In genomic region chr1:1318131-1318652, GRCh38 we compare ENCODE assay signal across 6 cellular contexts. TPM values are rescaled to one million over a fixed set of nuclear protein-coding genes. Genes with fewer than 3 reads are reported as not detected.
DNase-seq lines count a peak whose midpoint lies in the region; ATAC-seq, FAIRE-seq and TF ChIP-seq lines count a peak whose summit lies in the region.

No MANE protein-coding gene starts in this region.

- CTCF ChIA-PET in RWPE1 (lab: Yijun Ruan, JAX): interaction anchor here (1.0 to 1.5 kb wide), 2 partner anchors 54 to 187 kb away, joined by 3 to 4 read pairs; no protein-coding TSS in a partner anchor

- TF ChIP-seq CTCF in RWPE1 (conservative IDR thresholded peaks at IDR 0.05; ENCODE audit: low read depth) (no peak), keratinocyte (optimal IDR thresholded peaks at IDR 0.05 in 1 of 3, IDR thresholded peaks at IDR 0.05 in 1 of 3, conservative IDR thresholded peaks at IDR 0.05 in 1 of 3; ENCODE audit: extremely low read depth in 1 of 3, insufficient read depth in 2 of 3, low read length in 3 of 3) (no peak)

- H3K27me3 ChIP-seq in keratinocyte (ENCODE audit: control insufficient read depth, extremely low read depth, insufficient read depth, low read length): no peaks in the 10 kb centered on the region

- POLR2A ChIA-PET in RWPE1 (lab: Yijun Ruan, JAX; ENCODE audit: low non-redundant PET): interaction anchor here (0.8 kb wide), 1 partner anchor 13 kb away, joined by 4 read pairs; no protein-coding TSS in a partner anchor

- DNase-seq in DMS 273 (lab: John Stamatoyannopoulos, UW; ENCODE audit: unreplicated experiment) (peak; percentile 95), RWPE1 (ENCODE audit: low spot score) (no peak), keratinocyte (ENCODE audit: low read depth, low spot score) (no peak), NCI-H526 treated with DMSO at 0.1 percent for 48 hours (lab: John Stamatoyannopoulos, UW) (no peak)
- no peak for DNase-seq in effector CD8-positive, alpha-beta T cell (lab: John Stamatoyannopoulos, UW)

- H4K20me1 ChIP-seq in keratinocyte (ENCODE audit: control insufficient read depth, extremely low read depth, insufficient read depth, low read length): peaks cover 13% of the 10 kb centered on the region

- no peak overlapping the region for H3K4me3 ChIP-seq in keratinocyte (ENCODE audit: control insufficient read depth in 2 of 3, extremely low read depth in 1 of 3, insufficient read depth in 2 of 3, low read depth in 1 of 3, low read length in 3 of 3)

- H3K27ac ChIP-seq in RWPE1 (peak overlapping the region; percentile 100), keratinocyte (ENCODE audit: control insufficient read depth, insufficient read depth, low read length) (peak overlapping the region; percentile 57)

- peak overlapping the region; percentile 8 for H3K9ac ChIP-seq in keratinocyte (ENCODE audit: control insufficient read depth, extremely low read depth, insufficient read depth, low read length)

- H3K4me1 ChIP-seq in keratinocyte (ENCODE audit: control insufficient read depth, extremely low read depth, insufficient read depth, low read length): peaks cover 21% of the 10 kb centered on the region

- peaks cover 34 to 37% of the 10 kb centered on the region in 2 experiments for H3K36me3 ChIP-seq in keratinocyte (ENCODE audit: control insufficient read depth in 2 of 2, extremely low read depth in 1 of 2, insufficient read depth in 2 of 2, low read length in 2 of 2)

- no peak overlapping the region for H2AFZ ChIP-seq in keratinocyte (ENCODE audit: control insufficient read depth, low read length)

- H3K9me1 ChIP-seq in keratinocyte (ENCODE audit: control insufficient read depth, extremely low read depth, insufficient read depth, low read length): no peaks in the 10 kb centered on the region

- peak; percentile 93 for FAIRE-seq in keratinocyte (lab: Jason Lieb, UNC)

- peaks cover 56% of the 10 kb centered on the region for H3K79me2 ChIP-seq in keratinocyte (ENCODE audit: control insufficient read depth, insufficient read depth, low read length)

- no peak for ATAC-seq in HG02981 (IDR thresholded peaks at IDR 0.05; ENCODE audit: unreplicated experiment)

- peak overlapping the region; percentile 56 for H3K4me2 ChIP-seq in keratinocyte (ENCODE audit: control insufficient read depth, extremely low read depth, insufficient read depth, low read depth, low read length)

- dilution Hi-C loops in keratinocyte (cut with MboI; ENCODE audit: extremely low pct_ligation_motif_present, low sequenced_read_pairs): no loop called here

- no peaks in the 10 kb centered on the region for H3K9me3 ChIP-seq in keratinocyte (ENCODE audit: control insufficient read depth, low read depth, low read length)

RNA-seq across cellular contexts. Expression of gene INTS11, which starts 6.3 kb away (rescaled TPM):
- polyA plus RNA-seq in keratinocyte: 70.4 to 89.8 TPM (median 76.9 TPM) in 3 replicates
- 33.3 TPM for polyA plus RNA-seq in keratinocyte (2011; ENCODE audit: low read depth)
- 53.8 and 70.3 TPM in 2 replicates for polyA plus RNA-seq in keratinocyte (2011; cell fraction: cytosol; rRNA removed)
- polyA plus RNA-seq in keratinocyte (2011; cell fraction: nucleus; rRNA removed): 165 and 204 TPM in 2 replicates
- polyA plus RNA-seq in keratinocyte (2012; ENCODE audit: low replicate concordance): 69.7 and 83.9 TPM in 2 replicates
- 73.3 to 216 TPM (median 94.2 TPM) in 3 replicates for polyA minus RNA-seq in keratinocyte
- 63.5 TPM for polyA minus RNA-seq in keratinocyte (2011; cell fraction: cytosol; rRNA and poly(A)+ RNA removed)
- 66.9 and 70.7 TPM in 2 replicates for polyA minus RNA-seq in keratinocyte (2011; cell fraction: nucleus; rRNA and poly(A)+ RNA removed)

RNA-seq across cellular contexts. Expression of gene CPTP, which starts 6.4 kb away (rescaled TPM):
- 5.8 to 14.0 TPM (median 11.8 TPM) in 3 replicates for polyA plus RNA-seq in keratinocyte
- 4.4 TPM for polyA plus RNA-seq in keratinocyte (2011; ENCODE audit: low read depth)
- 9.4 and 26.1 TPM in 2 replicates for polyA plus RNA-seq in keratinocyte (2011; cell fraction: cytosol; rRNA removed)
- polyA plus RNA-seq in keratinocyte (2011; cell fraction: nucleus; rRNA removed): 8.9 and 14.9 TPM in 2 replicates
- 20.3 and 26.7 TPM in 2 replicates for polyA plus RNA-seq in keratinocyte (2012; ENCODE audit: low replicate concordance)
- polyA minus RNA-seq in keratinocyte: 3.9 to 12.4 TPM (median 7.6 TPM) in 3 replicates
- 65.6 TPM for polyA minus RNA-seq in keratinocyte (2011; cell fraction: cytosol; rRNA and poly(A)+ RNA removed)
- polyA minus RNA-seq in keratinocyte (2011; cell fraction: nucleus; rRNA and poly(A)+ RNA removed): 11.9 and 14.7 TPM in 2 replicates

RNA-seq across cellular contexts. Expression of gene PUSL1, which starts 9.8 kb away (rescaled TPM):
- polyA plus RNA-seq in keratinocyte: 11.4 to 20.5 TPM (median 14.9 TPM) in 3 replicates
- 2.0 TPM for polyA plus RNA-seq in keratinocyte (2011; ENCODE audit: low read depth)
- polyA plus RNA-seq in keratinocyte (2011; cell fraction: cytosol; rRNA removed): 8.6 and 26.5 TPM in 2 replicates
- 12.2 and 16.8 TPM in 2 replicates for polyA plus RNA-seq in keratinocyte (2011; cell fraction: nucleus; rRNA removed)
- polyA plus RNA-seq in keratinocyte (2012; ENCODE audit: low replicate concordance): 9.1 and 19.4 TPM in 2 replicates
- 3.8 to 11.5 TPM (median 4.9 TPM) in 3 replicates for polyA minus RNA-seq in keratinocyte
- polyA minus RNA-seq in keratinocyte (2011; cell fraction: cytosol; rRNA and poly(A)+ RNA removed): 22.4 TPM
- polyA minus RNA-seq in keratinocyte (2011; cell fraction: nucleus; rRNA and poly(A)+ RNA removed): 7.5 and 17.3 TPM in 2 replicates

RNA-seq across cellular contexts. Expression of gene ACAP3, which starts 10.5 kb away (rescaled TPM):
- 13.4 to 45.8 TPM (median 17.4 TPM) in 3 replicates for polyA plus RNA-seq in keratinocyte
- 11.6 TPM for polyA plus RNA-seq in keratinocyte (2011; ENCODE audit: low read depth)
- polyA plus RNA-seq in keratinocyte (2011; cell fraction: cytosol; rRNA removed): 6.8 and 11.9 TPM in 2 replicates
- polyA plus RNA-seq in keratinocyte (2011; cell fraction: nucleus; rRNA removed): 114 and 161 TPM in 2 replicates
- polyA plus RNA-seq in keratinocyte (2012; ENCODE audit: low replicate concordance): 23.3 TPM in 2 replicates
- polyA minus RNA-seq in keratinocyte: 19.9 to 32.3 TPM (median 29.2 TPM) in 3 replicates
- polyA minus RNA-seq in keratinocyte (2011; cell fraction: cytosol; rRNA and poly(A)+ RNA removed): 55.4 TPM
- polyA minus RNA-seq in keratinocyte (2011; cell fraction: nucleus; rRNA and poly(A)+ RNA removed): 47.2 and 52.3 TPM in 2 replicates

RNA-seq across cellular contexts. Expression of gene TAS1R3, which starts 12.9 kb away (rescaled TPM):
- polyA plus RNA-seq in keratinocyte: 0.01 to 0.08 TPM (median 0.04 TPM) in 3 replicates
- polyA plus RNA-seq in keratinocyte (2011; ENCODE audit: low read depth): 0.07 TPM
- polyA plus RNA-seq in keratinocyte (2011; cell fraction: cytosol; rRNA removed): 0.02 and 0.03 TPM in 2 replicates
- polyA plus RNA-seq in keratinocyte (2011; cell fraction: nucleus; rRNA removed): 0.09 and 0.20 TPM in 2 replicates
- 0.14 and 0.27 TPM in 2 replicates for polyA plus RNA-seq in keratinocyte (2012; ENCODE audit: low replicate concordance)
- 0.03 TPM in 1 of 3 replicates, not detected in the others for polyA minus RNA-seq in keratinocyte
- not detected for polyA minus RNA-seq in keratinocyte (2011; cell fraction: cytosol; rRNA and poly(A)+ RNA removed)
- polyA minus RNA-seq in keratinocyte (2011; cell fraction: nucleus; rRNA and poly(A)+ RNA removed): 0.11 and 0.23 TPM in 2 replicates
